In the genomic region with DNA sequence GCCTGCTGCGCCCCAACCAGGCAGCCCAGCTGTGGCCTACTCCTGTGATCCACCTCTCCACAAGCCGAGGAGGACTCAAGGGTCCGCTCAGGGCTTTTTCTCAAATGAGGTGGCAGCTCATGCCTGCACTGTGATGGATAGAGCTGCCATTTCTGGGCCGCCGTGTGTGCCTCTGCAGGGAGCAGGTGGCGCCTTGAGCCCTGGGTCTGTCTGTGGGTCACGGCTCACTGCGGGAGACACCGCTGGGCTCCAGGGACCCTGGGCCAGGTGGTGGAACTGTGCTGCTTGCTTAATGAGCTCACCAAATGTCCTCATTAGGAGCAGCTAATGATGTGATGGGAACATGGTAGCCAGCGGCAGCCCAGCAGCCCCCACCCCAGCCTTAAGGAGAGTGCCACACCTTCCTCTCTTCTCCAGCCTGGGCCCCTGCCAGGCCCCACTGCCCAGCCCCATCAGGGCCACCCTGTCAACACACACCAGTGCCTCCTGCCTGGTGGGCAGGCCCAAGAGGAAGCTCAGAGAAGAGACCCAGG, we compare ENCODE assay signal across 14 cellular contexts.
"Had no signal": no experiment of that assay in that cellular context is flagged by ENCODE, and none has a peak within 500 bp of the region (broad histone marks: within the 10 kb centered on the region; RNA-seq: fewer than 3 reads in every experiment).

No MANE protein-coding gene starts in this region.

- H3K4me1 ChIP-seq: left ventricle myocardium inferior, right atrium auricular region, tibial nerve had no signal

- H3K27me3 ChIP-seq: right atrium auricular region, tibial nerve had no signal

- H3K4me3 ChIP-seq: left ventricle myocardium inferior, right atrium auricular region, tibial nerve had no signal

- H3K36me3 ChIP-seq: left ventricle myocardium inferior, right atrium auricular region, tibial nerve had no signal

- H3K9me3 ChIP-seq: left ventricle myocardium inferior, right atrium auricular region, tibial nerve had no signal

- DNase-seq: activated CD4-positive, alpha-beta T cell treated with anti-CD3 and anti-CD28 coated beads, Interleukin-2, amount 50 U/mL, for 48 hours; cerebellar nuclear complex; cortex of kidney; erythroblast; head of caudate nucleus; kidney glomerular epithelial cell; left ventricle myocardium inferior; mammary epithelial cell; midbrain; nephron progenitor cell; stimulated activated CD4-positive, alpha-beta T cell treated with anti-CD3 and anti-CD28 coated beads, Interleukin-2, amount 100 ng/mL, for 24 hours; stimulated activated naive CD8-positive, alpha-beta T cell treated with anti-CD3 and anti-CD28 coated beads, Interleukin-15, Interleukin-2, amounts not matched to agents 100 U/mL and 50 U/mL, for 24 hours had no signal

- H3K27ac ChIP-seq: left ventricle myocardium inferior, right atrium auricular region, tibial nerve had no signal
